9 cellular contexts compared by ENCODE assay signal in genomic region chr16:67848118-67848517, GRCh38. TPM values are rescaled to one million over a fixed set of nuclear protein-coding genes. Genes with fewer than 3 reads are reported as not detected.
DNase-seq lines count a peak whose midpoint lies in the region; ATAC-seq and TF ChIP-seq lines count a peak whose summit lies in the region.
"Had no signal": no experiment of that assay in that cellular context is flagged by ENCODE, and none has a peak within 500 bp of the region (broad histone marks: within the 10 kb centered on the region; RNA-seq: fewer than 3 reads in every experiment).

No MANE protein-coding gene starts in this region.

- H3K9me3 ChIP-seq in H9 (ENCODE audit: control insufficient read depth, low read depth, low read length): no peaks in the 10 kb centered on the region
- H3K9me3 ChIP-seq in skeletal muscle tissue (ENCODE audit: control insufficient read depth in 3 of 3, low read length in 3 of 3): no peaks in the 10 kb centered on the region

- peaks cover 0 to 9% (median 0%) of the 10 kb centered on the region in 3 donors for H3K36me3 ChIP-seq in skeletal muscle tissue (ENCODE audit: control insufficient read depth in 3 of 3, insufficient read depth in 3 of 3, low read length in 3 of 3)

- H3K27ac Mint-ChIP-seq in H9: peak overlapping the region; percentile 9 to 95 (median 93); a peak in 4 of 7 replicates

- H4K91ac ChIP-seq in H9 (ENCODE audit: insufficient read length, low read depth, low read length): no peak overlapping the region

- H4K20me1 ChIP-seq in H9 (ENCODE audit: control insufficient read depth, insufficient read depth, insufficient read length): no peaks in the 10 kb centered on the region

- no peak overlapping the region for H2AK5ac ChIP-seq in H9 (ENCODE audit: insufficient read length, low read length)

- H3K79me1 ChIP-seq in H9 (ENCODE audit: insufficient read depth, low read depth, low read length, poor library complexity, severe bottlenecking): no peaks in the 10 kb centered on the region

- peaks cover 0 to 2% of the 10 kb centered on the region in 2 experiments; a peak in 1 of 5 replicates for H3K9me3 Mint-ChIP-seq in H9

- no peak overlapping the region for H2AFZ ChIP-seq in H9 (ENCODE audit: low read length)

- H4K8ac ChIP-seq in H9 (replicated peaks; ENCODE audit: insufficient read length, low read depth, low read length): no peak overlapping the region

- H3K4me1 ChIP-seq in H9 (ENCODE audit: insufficient read depth, low read length) (peaks cover 10% of the 10 kb centered on the region; the same call in 1 of the 2 replicates), foreskin keratinocyte (peaks cover 11% of the 10 kb centered on the region), skeletal muscle tissue (ENCODE audit: control insufficient read depth in 3 of 3, insufficient read depth in 3 of 3, low read length in 3 of 3) (peaks cover 45 to 54% (median 47%) of the 10 kb centered on the region in 3 donors)

- peaks cover 23% of the 10 kb centered on the region; the same call in 1 of the 2 replicates for H3K79me2 ChIP-seq in H9 (ENCODE audit: insufficient read depth, low read length)

- H3K4me1 Mint-ChIP-seq in H9: peaks cover 39 to 40% of the 10 kb centered on the region in 2 experiments

- no peak overlapping the region for H2BK5ac ChIP-seq in H9 (ENCODE audit: insufficient read length, low read length)

- H3K4ac ChIP-seq in H9 (ENCODE audit: low read depth, low read length): no peak overlapping the region

- peak overlapping the region; percentile 81 for H3K4me2 ChIP-seq in H9 (ENCODE audit: insufficient read depth, insufficient read length, low read length)

- H3K9ac ChIP-seq in H9 (ENCODE audit: extremely low read depth, insufficient read length, low read length): no peak overlapping the region
- H3K9ac ChIP-seq in skeletal muscle tissue (ENCODE audit: low read depth in 1 of 3, low read length in 3 of 3): peak overlapping the region; percentile 93 to 98 (median 97)

- no peak overlapping the region for H2BK12ac ChIP-seq in H9 (ENCODE audit: insufficient read length, low read depth, low read length)

- peak overlapping the region; percentile 94 to 98 for H3K4me3 Mint-ChIP-seq in H9

- no peak overlapping the region for H3K14ac ChIP-seq in H9 (ENCODE audit: insufficient read depth, low read length)

- H3K27ac ChIP-seq in H9 (ENCODE audit: insufficient read length, low read depth, low read length) (no peak overlapping the region), foreskin keratinocyte (peak overlapping the region; percentile 72), skeletal muscle tissue (ENCODE audit: low read depth, low read length) (peak overlapping the region; percentile 95)

- H3K18ac ChIP-seq in H9 (ENCODE audit: insufficient read length, low read depth, low read length): no peak overlapping the region

- H2BK15ac ChIP-seq in H9 (ENCODE audit: low read depth, low read length): no peak overlapping the region

- no peak overlapping the region for H3K56ac ChIP-seq in H9 (ENCODE audit: insufficient read length, low read depth, low read length)

- TF ChIP-seq CTCF in H9 (conservative IDR thresholded peaks at IDR 0.05): no peak
- TF ChIP-seq CTCF in WI38 (IDR thresholded peaks at IDR 0.05; ENCODE audit: low read depth, low read length): no peak
- TF ChIP-seq CTCF in foreskin keratinocyte (conservative IDR thresholded peaks at IDR 0.05): no peak

- peaks cover 10% of the 10 kb centered on the region for H3K23me2 ChIP-seq in H9 (ENCODE audit: insufficient read length, low read depth, low read length, poor library complexity, severe bottlenecking)

- H2BK20ac ChIP-seq in H9 (ENCODE audit: low read depth, low read length, poor library complexity, severe bottlenecking): no peak overlapping the region

- H2BK120ac ChIP-seq in H9 (ENCODE audit: low read depth, low read length, poor library complexity, severe bottlenecking): no peak overlapping the region

- no peak overlapping the region for H3T11ph ChIP-seq in H9 (ENCODE audit: low read length)

- H3K23ac ChIP-seq in H9 (ENCODE audit: insufficient read length, low read depth, low read length): no peak overlapping the region

- ATAC-seq in foreskin keratinocyte (no peak), left lobe of liver (no peak), GM18868 (IDR thresholded peaks at IDR 0.05; ENCODE audit: unreplicated experiment) (no peak)

- H3K36me3 Mint-ChIP-seq in H9 (ENCODE audit: insufficient read depth in 1 of 3, low read depth in 3 of 3): peaks cover 11 to 24% (median 16%) of the 10 kb centered on the region in 3 experiments

- no peak for DNase-seq in H9
- DNase-seq in foreskin keratinocyte: no peak
- no peak for DNase-seq in left lobe of liver (ENCODE audit: low spot score)
- no peak for DNase-seq in NK-92 (lab: John Stamatoyannopoulos, UW; ENCODE audit: unreplicated experiment)
- no peak for DNase-seq in 8988T
- DNase-seq: NCI-H2081 treated with DMSO at 0.1 percent for 48 hours had no signal

- no peaks in the 10 kb centered on the region for H3K27me3 Mint-ChIP-seq in H9 (ENCODE audit: low read depth)

- WGBS in H9 (ENCODE audit: extremely low coverage, insufficient read length, low lambda C conversion rate): no CpG with 5 or more reads among the region's 11 CpGs

- H3K27me3 ChIP-seq in H9 (ENCODE audit: insufficient read depth, low read length) (no peaks in the 10 kb centered on the region), foreskin keratinocyte (no peaks in the 10 kb centered on the region), skeletal muscle tissue (ENCODE audit: control insufficient read depth in 3 of 3, insufficient read depth in 3 of 3, low read length in 3 of 3) (no peaks in the 10 kb centered on the region)

- H3K4me3 ChIP-seq in WI38 (ENCODE audit: low read depth, low read length) (peak overlapping the region; percentile 97), skeletal muscle tissue (ENCODE audit: low read length in 3 of 3) (peak overlapping the region; percentile 85 to 96 (median 87))

- H4K5ac ChIP-seq in H9 (ENCODE audit: insufficient read length, low read depth, low read length): no peak overlapping the region

RNA-seq across cellular contexts. Expression of gene CENPT, which starts 0.6 kb away (rescaled TPM):
- 60.9 and 65.9 TPM in 2 replicates for total RNA-seq in H9 (2021)
- total RNA-seq in foreskin keratinocyte: 30.5 and 36.1 TPM in 2 replicates
- 36.7 and 37.5 TPM in 2 replicates for polyA plus RNA-seq in foreskin keratinocyte
- 14.6 TPM for total RNA-seq in skeletal muscle tissue
- total RNA-seq in left lobe of liver: 23.1 TPM

RNA-seq across cellular contexts. Expression of gene NUTF2, which starts 1.4 kb away (rescaled TPM):
- 190 and 198 TPM in 2 replicates for total RNA-seq in H9 (2021)
- total RNA-seq in foreskin keratinocyte: 218 and 225 TPM in 2 replicates
- polyA plus RNA-seq in foreskin keratinocyte: 257 and 263 TPM in 2 replicates
- total RNA-seq in skeletal muscle tissue: 94.5 TPM
- total RNA-seq in left lobe of liver: 23.2 TPM

RNA-seq across cellular contexts. Expression of gene THAP11, which starts 6.0 kb away (rescaled TPM):
- 48.7 and 48.9 TPM in 2 replicates for total RNA-seq in H9 (2021)
- total RNA-seq in foreskin keratinocyte: 23.6 and 28.1 TPM in 2 replicates
- 25.9 and 32.1 TPM in 2 replicates for polyA plus RNA-seq in foreskin keratinocyte
- 35.5 TPM for total RNA-seq in skeletal muscle tissue
- total RNA-seq in left lobe of liver: 12.8 TPM

RNA-seq across cellular contexts. Expression of gene EDC4, which starts 24.7 kb away (rescaled TPM):
- 99.5 and 106 TPM in 2 replicates for total RNA-seq in H9 (2021)
- 52.4 and 53.6 TPM in 2 replicates for total RNA-seq in foreskin keratinocyte
- 34.1 and 39.6 TPM in 2 replicates for polyA plus RNA-seq in foreskin keratinocyte
- total RNA-seq in skeletal muscle tissue: 66.3 TPM
- 22.1 TPM for total RNA-seq in left lobe of liver

RNA-seq across cellular contexts. Expression of gene NRN1L, which starts 36.6 kb away (rescaled TPM):
- 2.0 and 2.7 TPM in 2 replicates for total RNA-seq in H9 (2021)
- not detected in 2 replicates for total RNA-seq in foreskin keratinocyte
- 0.11 TPM in 1 of 2 replicates, not detected in the other for polyA plus RNA-seq in foreskin keratinocyte
- 1.0 TPM for total RNA-seq in skeletal muscle tissue
- total RNA-seq in left lobe of liver: 0.88 TPM
